ENCODE assay signal across 8 cellular contexts in the genomic region with DNA sequence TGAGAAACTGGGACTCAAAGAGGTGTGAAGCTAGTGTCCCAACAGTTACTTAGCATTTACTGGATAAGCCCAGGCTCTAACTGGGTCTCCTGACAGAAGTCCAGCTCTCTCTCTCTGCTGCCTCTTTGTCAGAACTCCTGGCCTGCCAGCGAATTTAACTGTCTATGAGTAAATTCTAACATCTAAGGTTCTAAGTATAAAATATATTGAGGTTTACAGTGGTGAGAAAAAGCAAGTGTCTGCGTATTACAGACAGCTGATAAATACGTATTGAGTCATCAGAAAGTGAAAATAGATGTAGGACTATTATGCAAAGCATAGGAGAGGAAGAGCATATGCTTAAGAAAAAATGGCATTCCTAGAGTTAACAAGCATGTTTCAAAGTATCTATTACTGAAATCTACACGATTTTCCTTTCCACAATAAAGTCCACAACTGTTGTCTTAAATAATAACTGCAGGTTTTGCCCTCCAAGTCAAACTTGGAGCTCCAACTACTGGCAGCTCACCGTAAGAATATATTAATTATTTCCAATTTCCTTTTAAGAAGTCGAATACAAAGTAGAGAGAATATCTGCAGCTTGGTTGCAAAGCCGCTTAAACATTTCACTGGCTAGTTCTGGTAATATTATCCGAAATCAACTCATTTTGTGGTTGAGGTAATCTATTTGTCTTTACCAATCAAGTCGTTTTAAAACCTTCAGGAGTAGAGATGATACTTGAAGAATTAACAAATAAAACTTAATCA. TPM values are rescaled to one million over a fixed set of nuclear protein-coding genes. Genes with fewer than 3 reads are reported as not detected.
DNase-seq lines count a peak whose midpoint lies in the region; ATAC-seq and TF ChIP-seq lines count a peak whose summit lies in the region.

No MANE protein-coding gene starts in this region.

- no peaks in the 10 kb centered on the region for H3K9me3 ChIP-seq in breast epithelium
- no peaks in the 10 kb centered on the region for H3K9me3 ChIP-seq in muscle layer of duodenum (ENCODE audit: control insufficient read depth in 1 of 2, low read length in 2 of 2)

- ATAC-seq in HG02642 (IDR thresholded peaks at IDR 0.05; ENCODE audit: poor library complexity, unreplicated experiment), result peak; percentile 34

- peak in 1 of 3 donors; percentile 10 for TF ChIP-seq CTCF in breast epithelium (IDR thresholded peaks at IDR 0.05)

- H3K4me1 ChIP-seq in breast epithelium, result no peaks in the 10 kb centered on the region
- H3K4me1 ChIP-seq in muscle layer of duodenum (ENCODE audit: control insufficient read depth in 1 of 2, insufficient read depth in 2 of 2, low read length in 2 of 2), result peaks cover 0 to 7% of the 10 kb centered on the region in 2 donors

- no peak for TF ChIP-seq POLR2A in breast epithelium (IDR thresholded peaks at IDR 0.05)

- intact Hi-C loops in breast epithelium (cut with DNase I; ENCODE audit: low total_unique reads), result no loop called here

- DNase-seq in stimulated activated CD4-positive, alpha-beta T cell treated with anti-CD3 and anti-CD28 coated beads, Interleukin-4, amount 100 ng/mL, for 24 hours, result peak; percentile 33
- no peak for DNase-seq in stimulated activated CD4-positive, alpha-beta T cell treated with anti-CD3 and anti-CD28 coated beads, Interleukin-4, amount 100 ng/mL, for 4 hours
- DNase-seq in NCI-H526 treated with DMSO at 0.1 percent for 48 hours (lab: John Stamatoyannopoulos, UW) (peak; percentile 16), breast epithelium (ENCODE audit: low spot score in 2 of 2) (no peak), iPS-NIHi7 (ENCODE audit: extremely low spot score) (no peak), activated gamma-delta T cell treated with Interleukin-2 at 50 U/mL for 16 hours (no peak)

- no peaks in the 10 kb centered on the region for H3K27me3 ChIP-seq in breast epithelium
- H3K27me3 ChIP-seq in muscle layer of duodenum (ENCODE audit: low read depth, low read length), result no peaks in the 10 kb centered on the region

- H3K27ac ChIP-seq in breast epithelium, result peak overlapping the region; percentile 91 to 94
- H3K27ac ChIP-seq in muscle layer of duodenum (ENCODE audit: low read length), result peak overlapping the region; percentile 97

- H3K4me3 ChIP-seq in breast epithelium (peak overlapping the region; percentile 1 to 75 (median 71)), muscle layer of duodenum (ENCODE audit: low read depth in 1 of 2, low read length in 2 of 2) (peak overlapping the region; percentile 76 to 89)

- H3K36me3 ChIP-seq in breast epithelium (no peaks in the 10 kb centered on the region), muscle layer of duodenum (ENCODE audit: control insufficient read depth in 1 of 2, insufficient read depth in 2 of 2, low read length in 2 of 2) (peaks cover 20 to 24% of the 10 kb centered on the region in 2 donors)

RNA-seq across cellular contexts. Expression of a gene that starts 1.4 kb away (rescaled TPM):
- 100 to 1,000 TPM in 1 of 3 donors, 10 to 100 TPM in 2; 45.9 to 753 (median 49.0) TPM for total RNA-seq in breast epithelium

Comparison
In these comparisons a context has a peak if more than half of its experiments do, and no peak if none do; other contexts are left out.
1. DNase-seq: peak in stimulated activated CD4-positive, alpha-beta T cell treated with anti-CD3 and anti-CD28 coated beads, Interleukin-4, amount 100 ng/mL, for 24 hours (single experiment) and NCI-H526 treated with DMSO at 0.1 percent for 48 hours (single experiment); none in stimulated activated CD4-positive, alpha-beta T cell treated with anti-CD3 and anti-CD28 coated beads, Interleukin-4, amount 100 ng/mL, for 4 hours (0 of 2), breast epithelium (0 of 2), iPS-NIHi7 (single experiment) and activated gamma-delta T cell treated with Interleukin-2 at 50 U/mL for 16 hours (single experiment).